Comparison of ENCODE assay signal across 34 cellular contexts in the genomic region with DNA sequence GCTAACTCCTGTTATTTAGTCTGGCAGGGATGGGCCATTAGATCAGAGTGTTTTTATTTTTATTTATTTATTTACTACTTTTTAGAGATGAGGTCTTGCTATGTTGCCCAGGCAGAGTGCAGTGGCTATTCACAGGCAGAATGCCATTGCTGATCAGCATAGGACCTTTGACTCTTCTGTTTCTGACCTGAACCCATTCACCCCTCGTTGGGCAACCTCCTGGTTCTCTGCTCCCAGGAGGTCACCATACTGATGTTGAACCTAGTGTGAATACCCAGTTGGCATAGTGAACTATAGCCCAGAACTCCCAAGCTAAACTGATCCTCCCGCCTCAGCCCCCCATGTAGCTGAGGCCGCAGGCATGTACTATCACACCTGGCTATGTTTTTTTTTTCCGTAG. TPM values are rescaled to one million over a fixed set of nuclear protein-coding genes. Genes with fewer than 3 reads are reported as not detected.
"Had no signal": no experiment of that assay in that cellular context is flagged by ENCODE, and none has a peak within 500 bp of the region (broad histone marks: within the 10 kb centered on the region; RNA-seq: fewer than 3 reads in every experiment).

No MANE protein-coding gene starts in this region.

- DNase-seq: activated B cell treated with CpG ODN at 0.5 μM for 24 hours; activated CD4-positive, alpha-beta memory T cell treated with anti-CD3 and anti-CD28 coated beads for 36 hours; activated CD4-positive, alpha-beta T cell treated with anti-CD3 and anti-CD28 coated beads for 4 hours; activated CD4-positive, alpha-beta T cell treated with anti-CD3 and anti-CD28 coated beads, Interleukin-2, amount 10 ng/mL, durations not matched to agents 24 days and 14 days; activated CD4-positive, alpha-beta T cell treated with anti-CD3 and anti-CD28 coated beads, Interleukin-2, amount 50 U/mL, for 1 hour; activated CD4-positive, alpha-beta T cell treated with anti-CD3 and anti-CD28 coated beads, Interleukin-2, amount 50 U/mL, for 4 hours; activated CD4-positive, CD25-positive, alpha-beta regulatory T cell treated with anti-CD3 and anti-CD28 coated beads, Interleukin-2, amount 50 U/mL, for 72 hours; activated CD8-positive, alpha-beta memory T cell treated with anti-CD3 and anti-CD28 coated beads, Interleukin-2, amount 50 U/mL, for 4 hours; activated CD8-positive, alpha-beta T cell treated with anti-CD3 and anti-CD28 coated beads for 36 hours; activated effector memory CD4-positive, alpha-beta T cell treated with anti-CD3 and anti-CD28 coated beads, Interleukin-2, amount 50 U/mL, for 16 hours; activated gamma-delta T cell treated with Interleukin-2 at 50 U/mL for 16 hours; activated naive CD4-positive, alpha-beta T cell; activated naive CD4-positive, alpha-beta T cell treated with anti-CD3 and anti-CD28 coated beads for 36 hours; activated naive CD4-positive, alpha-beta T cell treated with anti-CD3 and anti-CD28 coated beads, Interleukin-2, amount 50 U/mL, for 16 hours; activated naive CD8-positive, alpha-beta T cell treated with anti-CD3 and anti-CD28 coated beads for 36 hours; activated T-cell treated with anti-CD3 and anti-CD28 coated beads for 4 hours; activated T-cell treated with anti-CD3 and anti-CD28 coated beads, Interleukin-2, amount 50 U/mL, for 1 hour; activated T-cell treated with anti-CD3 and anti-CD28 coated beads, Interleukin-2, amount 50 U/mL, for 4 hours; activated T-cell treated with anti-CD3 and anti-CD28 coated beads, Interleukin-2, amount 50 U/mL, for 72 hours; adrenal gland; amniotic stem cell; body of pancreas; brain microvascular endothelial cell; central memory CD4-positive, alpha-beta T cell; T-helper 1 cell; T-helper 2 cell; T-helper 9 cell had no signal

- FAIRE-seq: astrocyte, TTC549 had no signal

- H3K27ac ChIP-seq: adrenal gland, body of pancreas, brain microvascular endothelial cell, breast epithelium, VCaP had no signal

- H3K36me3 ChIP-seq: adrenal gland, brain microvascular endothelial cell, breast epithelium had no signal

- H3K4me1 ChIP-seq: adrenal gland, body of pancreas, breast epithelium had no signal

- H3K4me3 ChIP-seq: adrenal gland, body of pancreas, breast epithelium had no signal

- H3K27me3 ChIP-seq: brain microvascular endothelial cell, breast epithelium had no signal

- ATAC-seq: activated CD8-positive, alpha-beta T cell treated with anti-CD3 and anti-CD28 coated beads for 36 hours; activated naive CD4-positive, alpha-beta T cell treated with anti-CD3 and anti-CD28 coated beads, Interleukin-2, amount 50 U/mL, for 72 hours; activated T-cell treated with anti-CD3 and anti-CD28 coated beads, Interleukin-2, amount 50 U/mL, for 4 hours; activated T-cell treated with anti-CD3 and anti-CD28 coated beads, Interleukin-2, amount 50 U/mL, for 72 hours; activated T-helper 17 cell treated with anti-CD3 and anti-CD28 coated beads, Interleukin-2, amount 50 U/mL, for 72 hours; body of pancreas had no signal

- H3K9me3 ChIP-seq: adrenal gland, body of pancreas, breast epithelium had no signal

RNA-seq across cellular contexts. Expression of a gene that starts 16.5 kb away (rescaled TPM):
- total RNA-seq: activated CD4-positive, alpha-beta memory T cell treated with anti-CD3 and anti-CD28 coated beads for 36 hours; activated CD8-positive, alpha-beta memory T cell treated with anti-CD3 and anti-CD28 coated beads for 36 hours had no signal
